Comparison of ENCODE assay signal across 17 cellular contexts in the genomic region with DNA sequence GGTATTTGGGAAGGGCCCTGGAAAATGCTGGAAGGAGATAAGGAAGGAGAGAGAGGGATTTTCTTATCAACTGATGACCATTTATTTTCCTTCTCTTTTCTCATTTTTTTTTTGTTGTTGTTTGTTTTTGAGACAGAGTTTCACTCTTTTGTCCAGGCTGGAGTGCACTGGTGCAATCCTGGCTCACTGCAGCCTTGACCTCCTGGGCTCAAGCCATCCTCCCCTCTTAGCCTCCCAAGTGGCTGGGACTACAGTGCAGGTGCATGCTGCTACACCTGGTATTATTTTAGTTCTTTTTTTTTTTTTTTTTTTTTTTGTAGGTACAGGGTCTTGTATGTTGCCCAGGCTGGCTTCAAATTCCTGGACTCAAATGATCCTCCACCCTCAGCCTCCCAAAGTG. TPM values are rescaled to one million over a fixed set of nuclear protein-coding genes. Genes with fewer than 3 reads are reported as not detected.
DNase-seq lines count a peak whose midpoint lies in the region; ATAC-seq and TF ChIP-seq lines count a peak whose summit lies in the region.
"Had no signal": no experiment of that assay in that cellular context is flagged by ENCODE, and none has a peak within 500 bp of the region (broad histone marks: within the 10 kb centered on the region; RNA-seq: fewer than 3 reads in every experiment).

No MANE protein-coding gene starts in this region.

- ATAC-seq in Right ventricle myocardium inferior (no peak), HG03095 (IDR thresholded peaks at IDR 0.05; ENCODE audit: unreplicated experiment) (no peak)
- ATAC-seq: A549 had no signal

- no peaks in the 10 kb centered on the region for H3K27me3 Mint-ChIP-seq in neural crest cell (ENCODE audit: low read depth)

- no peak overlapping the region for H3K4me3 Mint-ChIP-seq in neural crest cell
- H3K4me3 Mint-ChIP-seq: CD14-positive monocyte; CD4-positive, alpha-beta memory T cell had no signal

- H3K27ac Mint-ChIP-seq in neural crest cell (ENCODE audit: unreplicated experiment), result peak overlapping the region; percentile 50
- H3K27ac Mint-ChIP-seq: CD4-positive, alpha-beta memory T cell had no signal

- DNase-seq in cardiac septum (ENCODE audit: low spot score) (peak; percentile 3), Right ventricle myocardium inferior (ENCODE audit: missing footprints) (no peak), neural crest cell (ENCODE audit: low read depth, low spot score) (no peak), SIG-M5 (lab: John Stamatoyannopoulos, UW) (no peak)
- no peak for DNase-seq in stimulated activated CD4-positive, alpha-beta T cell treated with anti-CD3 and anti-CD28 coated beads, Interleukin-2, amount 100 ng/mL, for 24 hours
- DNase-seq: AML-193; CD4-positive, alpha-beta memory T cell; DMS153; DMS79; GDM1; GM23248; IMR-90 had no signal

- no peak for TF ChIP-seq CTCF in neural crest cell (conservative IDR thresholded peaks at IDR 0.05)

- H3K27me3 ChIP-seq in layer of hippocampus (ENCODE audit: control insufficient read depth, insufficient read depth, low read length), result no peaks in the 10 kb centered on the region

- intact Hi-C loops in cardiac septum (cut with DNase I), result loop anchor here (5.0 kb wide), 1 partner anchor 49 kb away; no protein-coding TSS in a partner anchor
- intact Hi-C loops in Right ventricle myocardium inferior (cut with DNase I), result no loop called here

- no peaks in the 10 kb centered on the region for H3K4me1 Mint-ChIP-seq in neural crest cell
- H3K4me1 Mint-ChIP-seq: CD4-positive, alpha-beta memory T cell had no signal

- no peaks in the 10 kb centered on the region for H3K9me3 Mint-ChIP-seq in neural crest cell
- H3K9me3 Mint-ChIP-seq: CD14-positive monocyte; CD4-positive, alpha-beta memory T cell had no signal

- no peaks in the 10 kb centered on the region for H3K36me3 Mint-ChIP-seq in neural crest cell (ENCODE audit: low read depth)
- H3K36me3 Mint-ChIP-seq: CD4-positive, alpha-beta memory T cell had no signal

- H3K27ac ChIP-seq in layer of hippocampus (ENCODE audit: low read depth, low read length), result peak overlapping the region; percentile 35
- H3K27ac ChIP-seq: GM23248, HL-60 had no signal

RNA-seq across cellular contexts. Expression of gene HIP1, which starts 52.2 kb away (rescaled TPM):
- total RNA-seq in cardiac septum, result 24.7 TPM
- 18.0 TPM for total RNA-seq in Right ventricle myocardium inferior
- total RNA-seq in neural crest cell, result 84.4 and 87.3 TPM in 2 replicates
